Comparison of ENCODE assay signal across 8 cellular contexts in the genomic region with DNA sequence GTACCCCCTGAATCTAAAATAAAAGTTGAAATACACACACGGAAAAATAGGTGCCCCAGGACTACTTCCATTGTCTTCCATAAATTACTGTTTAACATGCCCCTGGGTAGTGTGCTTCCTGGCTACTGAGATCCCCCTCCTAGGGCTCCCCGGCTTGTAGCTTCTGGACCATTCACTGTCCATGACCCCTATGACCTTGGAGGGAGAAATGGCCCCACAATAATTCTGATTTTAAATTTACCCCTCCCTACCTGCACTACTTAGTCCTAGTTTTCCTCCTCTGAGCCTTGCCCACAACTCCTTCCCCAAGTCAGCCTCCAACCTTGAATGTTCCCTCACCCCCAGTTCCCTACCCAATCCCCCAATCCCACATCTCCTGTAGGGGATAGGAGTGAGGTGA.
DNase-seq lines count a peak whose midpoint lies in the region; ATAC-seq and TF ChIP-seq lines count a peak whose summit lies in the region.

No MANE protein-coding gene starts in this region.

- DNase-seq in NT2/D1 (ENCODE audit: low read depth, low spot score): no peak
- DNase-seq in ecto neural progenitor cell (ENCODE audit: low spot score): peak; percentile 45
- DNase-seq in NCI-H187 (lab: John Stamatoyannopoulos, UW): no peak
- DNase-seq in AML-193 (lab: John Stamatoyannopoulos, UW): no peak

- peak overlapping the region; percentile 51 for H3K9ac ChIP-seq in NT2/D1 (ENCODE audit: insufficient read length, low read depth)

- H3K27me3 ChIP-seq in ACC112 (ENCODE audit: insufficient read depth, low read length) (no peaks in the 10 kb centered on the region), NT2/D1 (ENCODE audit: insufficient read depth, insufficient read length) (peaks cover 7% of the 10 kb centered on the region), neutrophil (no peaks in the 10 kb centered on the region)

- no peaks in the 10 kb centered on the region for H3K79me2 ChIP-seq in ACC112 (ENCODE audit: control insufficient read depth, insufficient read depth, low read length, unreplicated experiment)

- peak overlapping the region; percentile 84 for H3K27ac ChIP-seq in ACC112 (ENCODE audit: low read depth, low read length)
- H3K27ac ChIP-seq in neutrophil: peak overlapping the region; percentile 64

- peak overlapping the region; percentile 67; the same call in 1 of the 2 replicates for H3K4me3 ChIP-seq in ACC112 (ENCODE audit: low read depth, low read length)
- H3K4me3 ChIP-seq in NT2/D1 (ENCODE audit: insufficient read length, low read depth): no peak overlapping the region
- H3K4me3 ChIP-seq in neutrophil (ENCODE audit: low read depth in 1 of 2, low read length in 1 of 2): no peak overlapping the region

- H3K9me3 ChIP-seq in NT2/D1 (ENCODE audit: insufficient read depth, low read length) (no peaks in the 10 kb centered on the region), neutrophil (no peaks in the 10 kb centered on the region)

- ATAC-seq in GM21360 (IDR thresholded peaks at IDR 0.05; ENCODE audit: unreplicated experiment): no peak
- no peak for ATAC-seq in GM19351 (IDR thresholded peaks at IDR 0.05; ENCODE audit: unreplicated experiment)

- H2AFZ ChIP-seq in ACC112 (ENCODE audit: low read length, unreplicated experiment): peak overlapping the region; percentile 62

- H3K36me3 ChIP-seq in ACC112 (ENCODE audit: insufficient read depth, low read length) (no peaks in the 10 kb centered on the region), NT2/D1 (ENCODE audit: insufficient read depth, insufficient read length, low read length) (peaks cover 4% of the 10 kb centered on the region), neutrophil (no peaks in the 10 kb centered on the region)

- no peak for TF ChIP-seq CTCF in neutrophil (IDR thresholded peaks at IDR 0.05)

- H3K4me1 ChIP-seq in ACC112 (ENCODE audit: control insufficient read depth, insufficient read depth, low read length, unreplicated experiment) (peaks cover 66% of the 10 kb centered on the region), NT2/D1 (ENCODE audit: insufficient read depth, insufficient read length) (peaks cover 33% of the 10 kb centered on the region), neutrophil (ENCODE audit: control insufficient read depth in 1 of 2, insufficient read depth in 1 of 2, low read depth in 1 of 2, low read length in 1 of 2) (peaks cover 49 to 54% of the 10 kb centered on the region in 2 experiments)
